ENCODE assay signal across 8 cellular contexts in genomic region chr11:76443254-76443935, GRCh38.
DNase-seq lines count a peak whose midpoint lies in the region; ATAC-seq and TF ChIP-seq lines count a peak whose summit lies in the region.

No MANE protein-coding gene starts in this region.

- H4K20me1 ChIP-seq in OCI-LY3 (ENCODE audit: insufficient read depth, low read length): peaks cover 11% of the 10 kb centered on the region; the same call in 1 of the 2 replicates

- H3K9ac ChIP-seq in OCI-LY3 (ENCODE audit: low read length): peak overlapping the region; percentile 90

- peaks cover 11% of the 10 kb centered on the region for H3K4me1 ChIP-seq in OCI-LY3 (ENCODE audit: low read length)

- peak overlapping the region; percentile 97 for H3K4me3 ChIP-seq in GM12865 (ENCODE audit: low read depth, low read length)
- H3K4me3 ChIP-seq in OCI-LY3 (ENCODE audit: low read length): peak overlapping the region; percentile 82

- no peak overlapping the region for H2AFZ ChIP-seq in OCI-LY3 (ENCODE audit: low read depth, low read length)

- ATAC-seq in HG03196 (IDR thresholded peaks at IDR 0.05; ENCODE audit: unreplicated experiment): no peak
- no peak for ATAC-seq in HG02610 (IDR thresholded peaks at IDR 0.05; ENCODE audit: unreplicated experiment)
- no peak for ATAC-seq in GM21390 (IDR thresholded peaks at IDR 0.05; ENCODE audit: unreplicated experiment)
- ATAC-seq in GM18511 (IDR thresholded peaks at IDR 0.05; ENCODE audit: unreplicated experiment): no peak

- peak overlapping the region; percentile 72 for H3K4me2 ChIP-seq in OCI-LY3 (ENCODE audit: low read length)

- H3K27me3 ChIP-seq in OCI-LY3 (ENCODE audit: low read depth, low read length): no peaks in the 10 kb centered on the region

- DNase-seq in GM12865 (ENCODE audit: low read depth) (no peak), erythroblast (lab: John Stamatoyannopoulos, UW) (peak; percentile 40 to 58), pons (ENCODE audit: low spot score) (peak; percentile 5)

- peaks cover 8% of the 10 kb centered on the region for H3K36me3 ChIP-seq in OCI-LY3 (replicated peaks; ENCODE audit: low read depth, low read length)

- peaks cover 35% of the 10 kb centered on the region for H3K79me2 ChIP-seq in OCI-LY3 (ENCODE audit: low read length)

- TF ChIP-seq POLR2A in erythroblast (IDR thresholded peaks at IDR 0.05; ENCODE audit: low read length): no peak

- peak overlapping the region; percentile 84; the same call in 1 of the 2 replicates for H3K27ac ChIP-seq in OCI-LY3 (ENCODE audit: low read length)

- H3K9me3 ChIP-seq in OCI-LY3 (ENCODE audit: insufficient read depth, low read length): no peaks in the 10 kb centered on the region

- TF ChIP-seq CTCF in GM12865 (IDR thresholded peaks at IDR 0.05; ENCODE audit: insufficient read depth, low read depth, low read length, missing control alignments): no peak
- no peak for TF ChIP-seq CTCF in OCI-LY3 (IDR thresholded peaks at IDR 0.05; ENCODE audit: low read depth, low read length)
